In genomic region chr6:39839445-39839844, GRCh38 we compare ENCODE assay signal across 17 cellular contexts. TPM values are rescaled to one million over a fixed set of nuclear protein-coding genes. Genes with fewer than 3 reads are reported as not detected.
"Had no signal": no experiment of that assay in that cellular context is flagged by ENCODE, and none has a peak within 500 bp of the region (broad histone marks: within the 10 kb centered on the region; RNA-seq: fewer than 3 reads in every experiment).

No MANE protein-coding gene starts in this region.

- DNase-seq: activated CD4-positive, alpha-beta T cell treated with anti-CD3 and anti-CD28 coated beads, Interleukin-2, amount 50 U/mL, for 48 hours; activated naive CD4-positive, alpha-beta T cell treated with anti-CD3 and anti-CD28 coated beads, Interleukin-2, amount 50 U/mL, for 16 hours; activated T-cell treated with anti-CD3 and anti-CD28 coated beads, Interleukin-2, amount 50 U/mL, for 1 hour; adrenal gland; mammary epithelial cell; mucosa of descending colon; naive thymus-derived CD8-positive, alpha-beta T cell; nucleus accumbens; right cardiac atrium; small intestine; stimulated activated CD4-positive, alpha-beta T cell treated with anti-CD3 and anti-CD28 coated beads, Interleukin-4, amount 100 ng/mL, for 24 hours; stimulated activated naive CD4-positive, alpha-beta T cell; T-helper 1 cell; T1000 had no signal

- H3K36me3 ChIP-seq: adrenal gland, prostate gland had no signal

- H3K36me3 Mint-ChIP-seq: naive thymus-derived CD8-positive, alpha-beta T cell; type B pancreatic cell had no signal

- H3K27ac ChIP-seq: adrenal gland, epithelial cell of prostate, prostate gland had no signal

- H3K9me3 Mint-ChIP-seq: naive thymus-derived CD8-positive, alpha-beta T cell; type B pancreatic cell had no signal

- H3K27me3 ChIP-seq: adrenal gland had no signal

- H3K27me3 Mint-ChIP-seq: type B pancreatic cell had no signal

- H3K4me3 ChIP-seq: adrenal gland, mucosa of descending colon, prostate gland had no signal

- H3K4me3 Mint-ChIP-seq: naive thymus-derived CD8-positive, alpha-beta T cell; type B pancreatic cell had no signal

- H3K9me3 ChIP-seq: adrenal gland, mucosa of descending colon, prostate gland had no signal

- ATAC-seq: mucosa of descending colon; naive thymus-derived CD8-positive, alpha-beta T cell; right cardiac atrium had no signal

- H3K27ac Mint-ChIP-seq: naive thymus-derived CD8-positive, alpha-beta T cell; type B pancreatic cell had no signal

- H3K4me1 ChIP-seq: prostate gland had no signal

RNA-seq across cellular contexts. Expression of gene DAAM2, which starts 47.3 kb away (rescaled TPM):
- total RNA-seq: naive thymus-derived CD8-positive, alpha-beta T cell had no signal
- polyA plus RNA-seq: naive thymus-derived CD8-positive, alpha-beta T cell had no signal
